ENCODE assay signal across 12 cellular contexts in genomic region chr7:81410471-81411117, GRCh38.
A peak's percentile ranks its signal among the peaks of the same experiment; 100 is the strongest.
DNase-seq lines count a peak whose midpoint lies in the region; ATAC-seq and TF ChIP-seq lines count a peak whose summit lies in the region.
"Had no signal": no experiment of that assay in that cellular context is flagged by ENCODE, and none has a peak within 500 bp of the region (broad histone marks: within the 10 kb centered on the region; RNA-seq: fewer than 3 reads in every experiment).

No MANE protein-coding gene starts in this region.

- H3K9me3 Mint-ChIP-seq in Calu3 (ENCODE audit: low read depth, unreplicated experiment) = peaks cover 10% of the 10 kb centered on the region
- H3K9me3 Mint-ChIP-seq in activated T-cell treated with anti-CD3 and anti-CD28 coated beads, Interleukin-2, amount 50 U/mL, for 24 hours = peaks cover 2% of the 10 kb centered on the region
- H3K9me3 Mint-ChIP-seq: activated CD4-positive, alpha-beta T cell treated with anti-CD3 and anti-CD28 coated beads, Interleukin-2, amount 10 ng/mL, durations not matched to agents 24 days and 14 days had no signal

- no peaks in the 10 kb centered on the region for H3K27me3 Mint-ChIP-seq in Calu3 (ENCODE audit: unreplicated experiment)
- no peaks in the 10 kb centered on the region for H3K27me3 Mint-ChIP-seq in activated T-cell treated with anti-CD3 and anti-CD28 coated beads, Interleukin-2, amount 50 U/mL, for 24 hours
- H3K27me3 Mint-ChIP-seq: activated CD4-positive, alpha-beta T cell treated with anti-CD3 and anti-CD28 coated beads, Interleukin-2, amount 10 ng/mL, durations not matched to agents 24 days and 14 days had no signal

- no peak overlapping the region for H3K4me3 ChIP-seq in fibroblast of villous mesenchyme (ENCODE audit: low read depth, low read length)
- H3K4me3 ChIP-seq: heart right ventricle had no signal

- H3K4me1 Mint-ChIP-seq in Calu3 (ENCODE audit: low read depth, unreplicated experiment) = peaks cover 35% of the 10 kb centered on the region
- no peaks in the 10 kb centered on the region for H3K4me1 Mint-ChIP-seq in activated T-cell treated with anti-CD3 and anti-CD28 coated beads, Interleukin-2, amount 50 U/mL, for 24 hours (ENCODE audit: low read depth)
- H3K4me1 Mint-ChIP-seq: activated CD4-positive, alpha-beta T cell treated with anti-CD3 and anti-CD28 coated beads, Interleukin-2, amount 10 ng/mL, durations not matched to agents 24 days and 14 days had no signal

- DNase-seq in Calu3 (peak; percentile 5), LoVo (ENCODE audit: low spot score) (peak; percentile 66), RPMI7951 (ENCODE audit: low read depth) (peak; percentile 10), fibroblast of villous mesenchyme (ENCODE audit: low read depth) (peak; percentile 14), glomerular visceral epithelial cell (ENCODE audit: extremely low spot score) (no peak), mesenteric fat pad (ENCODE audit: low spot score) (no peak)
- DNase-seq in activated T-cell treated with anti-CD3 and anti-CD28 coated beads, Interleukin-2, amount 50 U/mL, for 24 hours = no peak
- DNase-seq: activated CD4-positive, alpha-beta T cell treated with anti-CD3 and anti-CD28 coated beads, Interleukin-2, amount 10 ng/mL, durations not matched to agents 24 days and 14 days; activated T-cell treated with anti-CD3 and anti-CD28 coated beads, Interleukin-2, amount 50 U/mL, for 1 hour; cerebellar nuclear complex; heart right ventricle had no signal

- no peak overlapping the region for H3K4me3 Mint-ChIP-seq in Calu3 (ENCODE audit: low read depth, unreplicated experiment)
- no peak overlapping the region for H3K4me3 Mint-ChIP-seq in activated T-cell treated with anti-CD3 and anti-CD28 coated beads, Interleukin-2, amount 50 U/mL, for 24 hours
- H3K4me3 Mint-ChIP-seq: activated CD4-positive, alpha-beta T cell treated with anti-CD3 and anti-CD28 coated beads, Interleukin-2, amount 10 ng/mL, durations not matched to agents 24 days and 14 days had no signal

- intact Hi-C loops in Calu3 (cut with micrococcal nuclease; ENCODE audit: unreplicated experiment) = loop anchor here (10.0 kb wide), 1 partner anchor 256 kb away; no protein-coding TSS in a partner anchor

- no peaks in the 10 kb centered on the region for H3K36me3 Mint-ChIP-seq in Calu3 (ENCODE audit: insufficient read depth, unreplicated experiment)
- no peaks in the 10 kb centered on the region for H3K36me3 Mint-ChIP-seq in activated T-cell treated with anti-CD3 and anti-CD28 coated beads, Interleukin-2, amount 50 U/mL, for 24 hours (ENCODE audit: low read depth)

- CTCF ChIA-PET in Calu3 (lab: Charles Lee) = no interaction called here

- H3K27ac Mint-ChIP-seq in Calu3 (ENCODE audit: unreplicated experiment) = no peak overlapping the region
- H3K27ac Mint-ChIP-seq in activated T-cell treated with anti-CD3 and anti-CD28 coated beads, Interleukin-2, amount 50 U/mL, for 24 hours = no peak overlapping the region
- H3K27ac Mint-ChIP-seq: activated CD4-positive, alpha-beta T cell treated with anti-CD3 and anti-CD28 coated beads, Interleukin-2, amount 10 ng/mL, durations not matched to agents 24 days and 14 days had no signal

- ATAC-seq in HG02763 (IDR thresholded peaks at IDR 0.05; ENCODE audit: unreplicated experiment) = no peak
- ATAC-seq: heart right ventricle had no signal

- BruUV-seq in Calu3 (replicated peaks; lab: Mats Ljungman, UMichigan) = no TSS peak

- TF ChIP-seq CTCF in Calu3 (IDR thresholded peaks at IDR 0.05; ENCODE audit: unreplicated experiment) (no peak), fibroblast of villous mesenchyme (IDR thresholded peaks at IDR 0.05; ENCODE audit: insufficient read depth, low read depth, low read length) (no peak)

Comparison
In these comparisons a context has a peak if more than half of its experiments do, and no peak if none do; other contexts are left out.
1. DNase-seq: peak in Calu3 (single experiment), LoVo (single experiment), RPMI7951 (single experiment) and fibroblast of villous mesenchyme (single experiment); none in glomerular visceral epithelial cell (single experiment), activated T-cell treated with anti-CD3 and anti-CD28 coated beads, Interleukin-2, amount 50 U/mL, for 24 hours (single experiment) and mesenteric fat pad (single experiment).